ENCODE assay signal across 12 cellular contexts in genomic region chr15:35305906-35306305, GRCh38.
A peak's percentile ranks its signal among the peaks of the same experiment; 100 is the strongest.
DNase-seq lines count a peak whose midpoint lies in the region; ATAC-seq and TF ChIP-seq lines count a peak whose summit lies in the region.
"Had no signal": no experiment of that assay in that cellular context is flagged by ENCODE, and none has a peak within 500 bp of the region (broad histone marks: within the 10 kb centered on the region; RNA-seq: fewer than 3 reads in every experiment).

No MANE protein-coding gene starts in this region.

- no peaks in the 10 kb centered on the region for H3K27me3 ChIP-seq in HAP-1 (ENCODE audit: low read depth)
- no peaks in the 10 kb centered on the region for H3K27me3 ChIP-seq in RWPE2 (ENCODE audit: insufficient read depth, poor library complexity, severe bottlenecking)
- H3K27me3 ChIP-seq in sigmoid colon: no peaks in the 10 kb centered on the region

- ATAC-seq in RWPE2 (ENCODE audit: low read depth) (peak; percentile 73), GM21423 (IDR thresholded peaks at IDR 0.05; ENCODE audit: unreplicated experiment) (no peak), GM21360 (IDR thresholded peaks at IDR 0.05; ENCODE audit: unreplicated experiment) (no peak)
- ATAC-seq: T-helper 17 cell had no signal

- DNase-seq in HAP-1 (ENCODE audit: low spot score in 2 of 2): peak; percentile 35 to 76
- no peak for DNase-seq in RWPE2 (ENCODE audit: low spot score)
- DNase-seq in fibroblast of villous mesenchyme (ENCODE audit: low read depth): peak; percentile 83
- DNase-seq in sigmoid colon: no peak
- DNase-seq in UCSD-AML1 (lab: John Stamatoyannopoulos, UW; ENCODE audit: unreplicated experiment): no peak
- no peak for DNase-seq in GDM1 (lab: John Stamatoyannopoulos, UW)
- DNase-seq: KBM-7, NCI-H526 treated with DMSO at 0.1 percent for 48 hours, T-helper 17 cell had no signal

- H3K4me1 ChIP-seq in HAP-1: peaks cover 17% of the 10 kb centered on the region
- peaks cover 61% of the 10 kb centered on the region for H3K4me1 ChIP-seq in RWPE2 (ENCODE audit: insufficient read depth, poor library complexity, severe bottlenecking)
- peaks cover 0 to 67% (median 54%) of the 10 kb centered on the region in 4 donors for H3K4me1 ChIP-seq in sigmoid colon
- H3K4me1 ChIP-seq: prostate gland had no signal

- intact Hi-C loops in sigmoid colon (cut with DNase I): loop anchor here (10.0 kb wide), 1 partner anchor 239 kb away; the partner anchor contains the start of gene DPH6

- in situ Hi-C loops in HAP-1 (cut with MboI; ENCODE audit: low sequenced_read_pairs): no loop called here

- TF ChIP-seq EP300 in sigmoid colon (IDR thresholded peaks at IDR 0.05): no peak

- H3K4me3 ChIP-seq in HAP-1 (no peak overlapping the region), RWPE2 (ENCODE audit: severe bottlenecking) (no peak overlapping the region), fibroblast of villous mesenchyme (ENCODE audit: low read depth, low read length) (no peak overlapping the region), sigmoid colon (no peak overlapping the region)
- H3K4me3 ChIP-seq: prostate gland had no signal

- no peaks in the 10 kb centered on the region for H3K36me3 ChIP-seq in HAP-1 (replicated peaks)
- no peaks in the 10 kb centered on the region for H3K36me3 ChIP-seq in RWPE2 (ENCODE audit: low read depth)
- no peaks in the 10 kb centered on the region for H3K36me3 ChIP-seq in sigmoid colon
- H3K36me3 ChIP-seq: prostate gland had no signal

- H3K27ac ChIP-seq in RWPE2 (ENCODE audit: poor library complexity, severe bottlenecking): peak overlapping the region; percentile 96
- H3K27ac ChIP-seq in sigmoid colon: peak overlapping the region; percentile 55 to 77 (median 66)

- H3K9me3 ChIP-seq in HAP-1: no peaks in the 10 kb centered on the region
- H3K9me3 ChIP-seq in RWPE2 (ENCODE audit: severe bottlenecking): no peaks in the 10 kb centered on the region
- H3K9me3 ChIP-seq in sigmoid colon: no peaks in the 10 kb centered on the region
- H3K9me3 ChIP-seq: prostate gland had no signal

- no peak for TF ChIP-seq CTCF in RWPE2 (IDR thresholded peaks at IDR 0.05; ENCODE audit: poor library complexity, severe bottlenecking)
- TF ChIP-seq CTCF in fibroblast of villous mesenchyme (IDR thresholded peaks at IDR 0.05; ENCODE audit: insufficient read depth, low read depth, low read length): no peak
- TF ChIP-seq CTCF in sigmoid colon (IDR thresholded peaks at IDR 0.05): no peak

- TF ChIP-seq POLR2A in sigmoid colon (IDR thresholded peaks at IDR 0.05): no peak

Comparison
In these comparisons a context has a peak if more than half of its experiments do, and no peak if none do; other contexts are left out.
1. DNase-seq: peak in HAP-1 (2 of 2) and fibroblast of villous mesenchyme (single experiment); none in RWPE2 (single experiment), sigmoid colon (single experiment), UCSD-AML1 (single experiment) and GDM1 (single experiment).